11 cellular contexts compared by ENCODE assay signal in the genomic region with DNA sequence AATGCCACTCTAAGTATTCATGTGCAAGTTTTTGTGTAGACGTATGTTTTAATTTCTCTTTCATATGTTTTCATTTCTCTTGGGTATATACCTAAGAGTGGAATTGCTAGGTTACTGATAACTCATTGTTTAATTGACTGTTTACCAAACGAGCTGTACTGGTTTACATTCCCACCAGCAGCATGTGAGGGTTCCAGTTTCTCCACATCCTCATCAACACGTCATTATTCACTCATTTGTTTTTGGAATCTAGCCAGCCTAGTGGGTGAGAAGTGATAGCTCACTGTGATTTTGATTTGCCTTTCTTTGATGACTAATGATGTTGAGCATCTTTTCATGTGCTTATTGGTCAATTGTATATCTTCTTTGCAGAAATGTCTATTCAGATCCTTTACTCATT. TPM values are rescaled to one million over a fixed set of nuclear protein-coding genes. Genes with fewer than 3 reads are reported as not detected.
A peak's percentile ranks its signal among the peaks of the same experiment; 100 is the strongest.
DNase-seq lines count a peak whose midpoint lies in the region; ATAC-seq and TF ChIP-seq lines count a peak whose summit lies in the region.
"Had no signal": no experiment of that assay in that cellular context is flagged by ENCODE, and none has a peak within 500 bp of the region (broad histone marks: within the 10 kb centered on the region; RNA-seq: fewer than 3 reads in every experiment).

No MANE protein-coding gene starts in this region.

- H2AFZ ChIP-seq in PC-3 (ENCODE audit: low read length), result no peak overlapping the region
- no peak overlapping the region for H2AFZ ChIP-seq in osteoblast (ENCODE audit: low read length)

- DNase-seq in activated CD4-positive, CD25-positive, alpha-beta regulatory T cell (lab: John Stamatoyannopoulos, UW), result no peak
- peak; percentile 91 for DNase-seq in PC-3
- peak; percentile 55 for DNase-seq in dermis blood vessel endothelial cell
- peak; percentile 38 for DNase-seq in osteoblast (ENCODE audit: insufficient read length, low spot score, missing footprints)
- DNase-seq in UCSD-AML1 (lab: John Stamatoyannopoulos, UW; ENCODE audit: unreplicated experiment), result no peak
- DNase-seq in GDM1 (lab: John Stamatoyannopoulos, UW), result no peak
- DNase-seq in occipital lobe (lab: John Stamatoyannopoulos, UW), result no peak
- DNase-seq: activated CD4-positive, alpha-beta T cell treated with anti-CD3 and anti-CD28 coated beads for 1 hour; caudate nucleus; nucleus accumbens had no signal

- H3K9me3 ChIP-seq in PC-3 (ENCODE audit: low read length) (peaks cover 9% of the 10 kb centered on the region), osteoblast (ENCODE audit: low read depth, low read length) (no peaks in the 10 kb centered on the region)

- peaks cover 41% of the 10 kb centered on the region for H3K36me3 ChIP-seq in PC-3 (ENCODE audit: low read depth, low read length)
- H3K36me3 ChIP-seq in osteoblast (ENCODE audit: insufficient read depth, low read length), result peaks cover 63% of the 10 kb centered on the region

- peak overlapping the region; percentile 1; the same call in 1 of the 2 replicates for H3K4me3 ChIP-seq in PC-3 (ENCODE audit: low read length)
- H3K4me3 ChIP-seq in osteoblast (ENCODE audit: insufficient read depth, low read length), result no peak overlapping the region

- no peaks in the 10 kb centered on the region for H3F3A ChIP-seq in PC-3 (ENCODE audit: low read length, unreplicated experiment)

- no peak overlapping the region for H3K9ac ChIP-seq in PC-3 (ENCODE audit: low read length)

- peak overlapping the region; percentile 76 for H3K27ac ChIP-seq in PC-3 (ENCODE audit: low read length)
- peak overlapping the region; percentile 33 for H3K27ac ChIP-seq in osteoblast (ENCODE audit: low read depth, low read length)

- intact Hi-C loops in PC-3 (cut with micrococcal nuclease), result no loop called here

- H3K9me2 ChIP-seq in PC-3 (replicated peaks; ENCODE audit: low read length), result no peaks in the 10 kb centered on the region

- CTCF ChIA-PET in PC-3 (lab: Charles Lee), result no interaction called here

- peak; percentile 1 to 9 for ATAC-seq in activated CD4-positive, CD25-positive, alpha-beta regulatory T cell treated with anti-CD3 and anti-CD28 coated beads, Interleukin-2, amount 50 U/mL, for 24 hours
- peak; percentile 18 for ATAC-seq in PC-3

- peak overlapping the region; percentile 46 for H3K4me2 ChIP-seq in PC-3 (ENCODE audit: low read length)
- peak overlapping the region; percentile 12 for H3K4me2 ChIP-seq in osteoblast (ENCODE audit: insufficient read depth, low read length)

- peaks cover 38% of the 10 kb centered on the region for H3K4me1 ChIP-seq in PC-3 (ENCODE audit: insufficient read depth, low read length)
- peaks cover 30% of the 10 kb centered on the region for H3K4me1 ChIP-seq in osteoblast (ENCODE audit: insufficient read depth, low read length)

- POLR2A ChIA-PET in PC-3 (lab: Charles Lee; ENCODE audit: unreplicated experiment), result interaction anchor here (0.7 kb wide), 1 partner anchor 10 kb away, joined by 3 read pairs; the partner anchor contains the start of gene SSH3

- H4K20me1 ChIP-seq in PC-3 (ENCODE audit: low read length) (peaks cover 4% of the 10 kb centered on the region; the same call in 1 of the 2 replicates), osteoblast (ENCODE audit: insufficient read depth, low read length) (peaks cover 23% of the 10 kb centered on the region)

- H3K27me3 ChIP-seq in PC-3 (ENCODE audit: low read length) (no peaks in the 10 kb centered on the region), osteoblast (ENCODE audit: insufficient read depth, low read length) (no peaks in the 10 kb centered on the region)

- H3K79me2 ChIP-seq in PC-3 (ENCODE audit: low read length) (peaks cover 56% of the 10 kb centered on the region), osteoblast (ENCODE audit: insufficient read depth, low read length) (peaks cover 68% of the 10 kb centered on the region)

- TF ChIP-seq CTCF in PC-3 (conservative IDR thresholded peaks at IDR 0.05; ENCODE audit: low read depth, low read length) (no peak), osteoblast (IDR thresholded peaks at IDR 0.05; ENCODE audit: extremely low read depth, low read depth, low read length) (no peak)

- no TSS peak for BruUV-seq in PC-3 (replicated peaks; lab: Mats Ljungman, UMichigan)

RNA-seq across cellular contexts. Expression of gene ANKRD13D, which starts 4.0 kb away (rescaled TPM):
- total RNA-seq in PC-3 (2014; rRNA removed) (58.9 and 63.9 TPM in 2 replicates), dermis blood vessel endothelial cell (29.1 and 32.3 TPM in 2 replicates), osteoblast (33.0 and 34.4 TPM in 2 replicates), occipital lobe (49.4 TPM)

RNA-seq across cellular contexts. Expression of gene SSH3, which starts 10.2 kb away (rescaled TPM):
- total RNA-seq in PC-3 (2014; rRNA removed), result 35.1 and 52.4 TPM in 2 replicates
- total RNA-seq in dermis blood vessel endothelial cell, result 15.6 and 19.7 TPM in 2 replicates
- total RNA-seq in osteoblast, result 13.3 and 25.0 TPM in 2 replicates
- 2.0 TPM for total RNA-seq in occipital lobe

RNA-seq across cellular contexts. Expression of gene GRK2, which starts 26.8 kb away (rescaled TPM):
- total RNA-seq in PC-3 (2014; rRNA removed), result 103 TPM in 2 replicates
- 40.0 and 56.8 TPM in 2 replicates for total RNA-seq in dermis blood vessel endothelial cell
- total RNA-seq in osteoblast, result 21.4 and 23.6 TPM in 2 replicates
- total RNA-seq in occipital lobe, result 44.9 TPM

Comparison
In these comparisons a context has a peak if more than half of its experiments do, and no peak if none do; other contexts are left out.
1. DNase-seq: peak in PC-3 (single experiment), dermis blood vessel endothelial cell (single experiment) and osteoblast (single experiment); none in activated CD4-positive, CD25-positive, alpha-beta regulatory T cell (0 of 4), UCSD-AML1 (single experiment), GDM1 (single experiment) and occipital lobe (single experiment).